1 cellular context compared by ENCODE assay signal in genomic region chrX:153102436-153102835, GRCh38.
TF ChIP-seq lines count a peak whose summit lies in the region.

No MANE protein-coding gene starts in this region.

TF ChIP-seq in HepG2, 621 proteins besides CTCF, POLR2A, EP300 and RAD21 (continued from another document and continues in another):
- TF ChIP-seq, protein P1, sequence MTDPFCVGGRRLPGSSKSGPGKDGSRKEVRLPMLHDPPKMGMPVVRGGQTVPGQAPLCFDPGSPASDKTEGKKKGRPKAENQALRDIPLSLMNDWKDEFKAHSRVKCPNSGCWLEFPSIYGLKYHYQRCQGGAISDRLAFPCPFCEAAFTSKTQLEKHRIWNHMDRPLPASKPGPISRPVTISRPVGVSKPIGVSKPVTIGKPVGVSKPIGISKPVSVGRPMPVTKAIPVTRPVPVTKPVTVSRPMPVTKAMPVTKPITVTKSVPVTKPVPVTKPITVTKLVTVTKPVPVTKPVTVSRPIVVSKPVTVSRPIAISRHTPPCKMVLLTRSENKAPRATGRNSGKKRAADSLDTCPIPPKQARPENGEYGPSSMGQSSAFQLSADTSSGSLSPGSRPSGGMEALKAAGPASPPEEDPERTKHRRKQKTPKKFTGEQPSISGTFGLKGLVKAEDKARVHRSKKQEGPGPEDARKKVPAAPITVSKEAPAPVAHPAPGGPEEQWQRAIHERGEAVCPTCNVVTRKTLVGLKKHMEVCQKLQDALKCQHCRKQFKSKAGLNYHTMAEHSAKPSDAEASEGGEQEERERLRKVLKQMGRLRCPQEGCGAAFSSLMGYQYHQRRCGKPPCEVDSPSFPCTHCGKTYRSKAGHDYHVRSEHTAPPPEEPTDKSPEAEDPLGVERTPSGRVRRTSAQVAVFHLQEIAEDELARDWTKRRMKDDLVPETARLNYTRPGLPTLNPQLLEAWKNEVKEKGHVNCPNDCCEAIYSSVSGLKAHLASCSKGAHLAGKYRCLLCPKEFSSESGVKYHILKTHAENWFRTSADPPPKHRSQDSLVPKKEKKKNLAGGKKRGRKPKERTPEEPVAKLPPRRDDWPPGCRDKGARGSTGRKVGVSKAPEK (CRISPR knock-in tag; IDR thresholded peaks at IDR 0.05; ENCODE audit: borderline replicate concordance): no peak
- TF ChIP-seq, protein P2, sequence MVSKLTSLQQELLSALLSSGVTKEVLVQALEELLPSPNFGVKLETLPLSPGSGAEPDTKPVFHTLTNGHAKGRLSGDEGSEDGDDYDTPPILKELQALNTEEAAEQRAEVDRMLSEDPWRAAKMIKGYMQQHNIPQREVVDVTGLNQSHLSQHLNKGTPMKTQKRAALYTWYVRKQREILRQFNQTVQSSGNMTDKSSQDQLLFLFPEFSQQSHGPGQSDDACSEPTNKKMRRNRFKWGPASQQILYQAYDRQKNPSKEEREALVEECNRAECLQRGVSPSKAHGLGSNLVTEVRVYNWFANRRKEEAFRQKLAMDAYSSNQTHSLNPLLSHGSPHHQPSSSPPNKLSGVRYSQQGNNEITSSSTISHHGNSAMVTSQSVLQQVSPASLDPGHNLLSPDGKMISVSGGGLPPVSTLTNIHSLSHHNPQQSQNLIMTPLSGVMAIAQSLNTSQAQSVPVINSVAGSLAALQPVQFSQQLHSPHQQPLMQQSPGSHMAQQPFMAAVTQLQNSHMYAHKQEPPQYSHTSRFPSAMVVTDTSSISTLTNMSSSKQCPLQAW (CRISPR knock-in tag; IDR thresholded peaks at IDR 0.05): 0 out of 2 replicates have a peak, but pooled peaks have one; percentile 22
- peak; percentile 80 for TF ChIP-seq ETV5 (CRISPR knock-in tag; IDR thresholded peaks at IDR 0.05; ENCODE audit: borderline replicate concordance)
- 0 out of 2 replicates have a peak, but pooled peaks have one; percentile 43 for TF ChIP-seq ELF3 (CRISPR knock-in tag; IDR thresholded peaks at IDR 0.05)
- TF ChIP-seq MED13 (CRISPR knock-in tag; IDR thresholded peaks at IDR 0.05): no peak
- no peak for TF ChIP-seq MATR3 (CRISPR knock-in tag; IDR thresholded peaks at IDR 0.05)
- TF ChIP-seq JUNB (CRISPR knock-in tag; IDR thresholded peaks at IDR 0.05; ENCODE audit: borderline replicate concordance): no peak
- no peak for TF ChIP-seq NFE2L2 (IDR thresholded peaks at IDR 0.05; ENCODE audit: low read length)
- TF ChIP-seq ZNF160 (CRISPR knock-in tag; IDR thresholded peaks at IDR 0.05): no peak
- TF ChIP-seq ZNF747 (CRISPR knock-in tag; IDR thresholded peaks at IDR 0.05; ENCODE audit: borderline replicate concordance): no peak
- TF ChIP-seq KDM5A (IDR thresholded peaks at IDR 0.05; ENCODE audit: borderline replicate concordance, low read length): no peak
- no peak for TF ChIP-seq ZFYVE20 (CRISPR knock-in tag; IDR thresholded peaks at IDR 0.05; ENCODE audit: borderline replicate concordance, low read depth)
- TF ChIP-seq, protein P3, sequence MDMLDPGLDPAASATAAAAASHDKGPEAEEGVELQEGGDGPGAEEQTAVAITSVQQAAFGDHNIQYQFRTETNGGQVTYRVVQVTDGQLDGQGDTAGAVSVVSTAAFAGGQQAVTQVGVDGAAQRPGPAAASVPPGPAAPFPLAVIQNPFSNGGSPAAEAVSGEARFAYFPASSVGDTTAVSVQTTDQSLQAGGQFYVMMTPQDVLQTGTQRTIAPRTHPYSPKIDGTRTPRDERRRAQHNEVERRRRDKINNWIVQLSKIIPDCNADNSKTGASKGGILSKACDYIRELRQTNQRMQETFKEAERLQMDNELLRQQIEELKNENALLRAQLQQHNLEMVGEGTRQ (IDR thresholded peaks at IDR 0.05; ENCODE audit: low read depth, low read length): no peak
- TF ChIP-seq, protein P3 (CRISPR knock-in tag; IDR thresholded peaks at IDR 0.05; ENCODE audit: borderline replicate concordance): peak; percentile 74; the same call in 1 of the 2 replicates
- TF ChIP-seq RXRB (CRISPR knock-in tag; IDR thresholded peaks at IDR 0.05; ENCODE audit: borderline replicate concordance): peak; percentile 75
- no peak for TF ChIP-seq NRL (CRISPR knock-in tag; IDR thresholded peaks at IDR 0.05; ENCODE audit: borderline replicate concordance)
- TF ChIP-seq BCLAF1 (IDR thresholded peaks at IDR 0.05): no peak
- 0 out of 2 replicates have a peak, but pooled peaks have one; percentile 11 for TF ChIP-seq BCL6 (CRISPR knock-in tag; IDR thresholded peaks at IDR 0.05)
- TF ChIP-seq ZNF556 (CRISPR knock-in tag; IDR thresholded peaks at IDR 0.05; ENCODE audit: borderline replicate concordance): no peak
- TF ChIP-seq TBX2 (CRISPR knock-in tag; IDR thresholded peaks at IDR 0.05; ENCODE audit: borderline replicate concordance): no peak
- TF ChIP-seq FOXK1 (CRISPR knock-in tag; IDR thresholded peaks at IDR 0.05; ENCODE audit: borderline replicate concordance, low read depth): peak; percentile 55; the same call in 1 of the 2 replicates
- peak; percentile 70; the same call in 1 of the 2 replicates for TF ChIP-seq GATAD2A (CRISPR knock-in tag; IDR thresholded peaks at IDR 0.05)
- peak; percentile 17; the same call in 1 of the 2 replicates for TF ChIP-seq FOXA1 (IDR thresholded peaks at IDR 0.05)
- peak; percentile 52 for TF ChIP-seq FOXA1 (CRISPR knock-in tag; IDR thresholded peaks at IDR 0.05)
- TF ChIP-seq SUZ12 (IDR thresholded peaks at IDR 0.05; ENCODE audit: low read depth, low read length): no peak
- no peak for TF ChIP-seq CEBPZ (IDR thresholded peaks at IDR 0.05; ENCODE audit: low read length)
- TF ChIP-seq ZNF441 (CRISPR knock-in tag; IDR thresholded peaks at IDR 0.05; ENCODE audit: borderline replicate concordance): no peak
- TF ChIP-seq TMF1 (CRISPR knock-in tag; IDR thresholded peaks at IDR 0.05; ENCODE audit: low read depth): no peak
- TF ChIP-seq, protein P4, sequence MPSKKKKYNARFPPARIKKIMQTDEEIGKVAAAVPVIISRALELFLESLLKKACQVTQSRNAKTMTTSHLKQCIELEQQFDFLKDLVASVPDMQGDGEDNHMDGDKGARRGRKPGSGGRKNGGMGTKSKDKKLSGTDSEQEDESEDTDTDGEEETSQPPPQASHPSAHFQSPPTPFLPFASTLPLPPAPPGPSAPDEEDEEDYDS (CRISPR knock-in tag; IDR thresholded peaks at IDR 0.05): no peak
- TF ChIP-seq HMGXB4 (CRISPR knock-in tag; IDR thresholded peaks at IDR 0.05; ENCODE audit: borderline replicate concordance in 1 of 2, low read depth in 1 of 2): no peak
- no peak for TF ChIP-seq PCBP2 (optimal IDR thresholded peaks at IDR 0.05; ENCODE audit: low read depth, low read length, poor library complexity, severe bottlenecking)
- TF ChIP-seq CEBPG (CRISPR knock-in tag; IDR thresholded peaks at IDR 0.05): peak; percentile 46
- TF ChIP-seq IKZF1 (IDR thresholded peaks at IDR 0.05): no peak
- TF ChIP-seq, protein P5, sequence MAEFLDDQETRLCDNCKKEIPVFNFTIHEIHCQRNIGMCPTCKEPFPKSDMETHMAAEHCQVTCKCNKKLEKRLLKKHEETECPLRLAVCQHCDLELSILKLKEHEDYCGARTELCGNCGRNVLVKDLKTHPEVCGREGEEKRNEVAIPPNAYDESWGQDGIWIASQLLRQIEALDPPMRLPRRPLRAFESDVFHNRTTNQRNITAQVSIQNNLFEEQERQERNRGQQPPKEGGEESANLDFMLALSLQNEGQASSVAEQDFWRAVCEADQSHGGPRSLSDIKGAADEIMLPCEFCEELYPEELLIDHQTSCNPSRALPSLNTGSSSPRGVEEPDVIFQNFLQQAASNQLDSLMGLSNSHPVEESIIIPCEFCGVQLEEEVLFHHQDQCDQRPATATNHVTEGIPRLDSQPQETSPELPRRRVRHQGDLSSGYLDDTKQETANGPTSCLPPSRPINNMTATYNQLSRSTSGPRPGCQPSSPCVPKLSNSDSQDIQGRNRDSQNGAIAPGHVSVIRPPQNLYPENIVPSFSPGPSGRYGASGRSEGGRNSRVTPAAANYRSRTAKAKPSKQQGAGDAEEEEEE (CRISPR knock-in tag; IDR thresholded peaks at IDR 0.05; ENCODE audit: borderline replicate concordance): no peak
- TF ChIP-seq, protein P6, sequence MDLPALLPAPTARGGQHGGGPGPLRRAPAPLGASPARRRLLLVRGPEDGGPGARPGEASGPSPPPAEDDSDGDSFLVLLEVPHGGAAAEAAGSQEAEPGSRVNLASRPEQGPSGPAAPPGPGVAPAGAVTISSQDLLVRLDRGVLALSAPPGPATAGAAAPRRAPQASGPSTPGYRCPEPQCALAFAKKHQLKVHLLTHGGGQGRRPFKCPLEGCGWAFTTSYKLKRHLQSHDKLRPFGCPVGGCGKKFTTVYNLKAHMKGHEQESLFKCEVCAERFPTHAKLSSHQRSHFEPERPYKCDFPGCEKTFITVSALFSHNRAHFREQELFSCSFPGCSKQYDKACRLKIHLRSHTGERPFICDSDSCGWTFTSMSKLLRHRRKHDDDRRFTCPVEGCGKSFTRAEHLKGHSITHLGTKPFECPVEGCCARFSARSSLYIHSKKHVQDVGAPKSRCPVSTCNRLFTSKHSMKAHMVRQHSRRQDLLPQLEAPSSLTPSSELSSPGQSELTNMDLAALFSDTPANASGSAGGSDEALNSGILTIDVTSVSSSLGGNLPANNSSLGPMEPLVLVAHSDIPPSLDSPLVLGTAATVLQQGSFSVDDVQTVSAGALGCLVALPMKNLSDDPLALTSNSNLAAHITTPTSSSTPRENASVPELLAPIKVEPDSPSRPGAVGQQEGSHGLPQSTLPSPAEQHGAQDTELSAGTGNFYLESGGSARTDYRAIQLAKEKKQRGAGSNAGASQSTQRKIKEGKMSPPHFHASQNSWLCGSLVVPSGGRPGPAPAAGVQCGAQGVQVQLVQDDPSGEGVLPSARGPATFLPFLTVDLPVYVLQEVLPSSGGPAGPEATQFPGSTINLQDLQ (CRISPR knock-in tag; IDR thresholded peaks at IDR 0.05): no peak
- TF ChIP-seq FOSL2 (CRISPR knock-in tag; IDR thresholded peaks at IDR 0.05): 0 out of 2 replicates have a peak, but pooled peaks have one; percentile 23
- 0 out of 2 replicates have a peak, but pooled peaks have one; percentile 23 for TF ChIP-seq ERF (CRISPR knock-in tag; IDR thresholded peaks at IDR 0.05)
- TF ChIP-seq KLF9 (CRISPR knock-in tag; IDR thresholded peaks at IDR 0.05; ENCODE audit: low read depth): no peak
- TF ChIP-seq ZNF33B (CRISPR knock-in tag; IDR thresholded peaks at IDR 0.05): no peak
- no peak for TF ChIP-seq PBX2 (CRISPR knock-in tag; IDR thresholded peaks at IDR 0.05)
